Comparison of ENCODE assay signal across 1 cellular context in the genomic region with DNA sequence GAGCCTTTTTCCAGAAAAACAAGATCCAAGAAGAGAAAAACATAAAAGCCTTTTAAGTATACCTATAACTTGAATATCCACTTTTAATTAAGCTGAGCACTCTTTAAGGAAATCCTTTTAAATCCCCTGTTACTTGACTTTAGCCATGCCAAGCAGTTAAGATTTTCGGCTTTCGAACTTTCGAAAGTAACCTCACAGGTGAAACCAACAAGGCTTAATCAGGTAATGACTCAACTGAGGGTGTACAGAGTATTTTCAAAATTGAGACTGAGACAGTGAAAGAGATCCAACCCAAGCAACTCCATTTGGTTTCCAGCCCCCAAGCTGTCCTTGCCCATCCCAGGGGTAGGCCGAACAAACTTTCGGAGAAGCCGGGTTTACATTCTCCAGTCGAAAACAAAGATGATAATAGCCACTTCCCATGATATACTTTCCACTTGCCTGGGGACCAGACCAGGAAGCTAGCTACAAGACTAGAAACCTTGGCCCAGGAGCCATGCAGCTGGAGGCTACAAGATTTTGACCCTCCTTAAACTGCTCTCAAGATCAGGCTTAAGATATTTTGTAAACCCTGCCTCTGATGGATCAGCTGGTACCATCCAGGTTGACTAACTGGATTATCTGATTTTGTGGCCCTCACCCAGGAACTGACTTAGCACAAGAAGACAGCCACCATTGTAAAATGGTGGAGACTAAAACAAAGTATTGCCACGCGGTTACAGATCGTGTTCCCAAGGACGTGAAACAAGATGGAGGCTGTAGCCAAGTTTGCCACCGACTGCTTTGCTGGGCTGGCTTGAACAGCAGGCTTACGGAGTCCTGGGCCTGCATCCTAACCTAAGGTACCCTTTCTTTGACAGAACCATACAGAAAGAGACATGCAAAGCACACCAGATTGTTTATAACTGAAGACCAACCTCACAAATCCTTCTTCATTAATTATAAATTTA.
TF ChIP-seq lines count a peak whose summit lies in the region.

No MANE protein-coding gene starts in this region.

TF ChIP-seq in GM23338, 12 proteins besides CTCF, POLR2A, EP300 and RAD21 (continued from another document):
- TF ChIP-seq, protein P1, sequence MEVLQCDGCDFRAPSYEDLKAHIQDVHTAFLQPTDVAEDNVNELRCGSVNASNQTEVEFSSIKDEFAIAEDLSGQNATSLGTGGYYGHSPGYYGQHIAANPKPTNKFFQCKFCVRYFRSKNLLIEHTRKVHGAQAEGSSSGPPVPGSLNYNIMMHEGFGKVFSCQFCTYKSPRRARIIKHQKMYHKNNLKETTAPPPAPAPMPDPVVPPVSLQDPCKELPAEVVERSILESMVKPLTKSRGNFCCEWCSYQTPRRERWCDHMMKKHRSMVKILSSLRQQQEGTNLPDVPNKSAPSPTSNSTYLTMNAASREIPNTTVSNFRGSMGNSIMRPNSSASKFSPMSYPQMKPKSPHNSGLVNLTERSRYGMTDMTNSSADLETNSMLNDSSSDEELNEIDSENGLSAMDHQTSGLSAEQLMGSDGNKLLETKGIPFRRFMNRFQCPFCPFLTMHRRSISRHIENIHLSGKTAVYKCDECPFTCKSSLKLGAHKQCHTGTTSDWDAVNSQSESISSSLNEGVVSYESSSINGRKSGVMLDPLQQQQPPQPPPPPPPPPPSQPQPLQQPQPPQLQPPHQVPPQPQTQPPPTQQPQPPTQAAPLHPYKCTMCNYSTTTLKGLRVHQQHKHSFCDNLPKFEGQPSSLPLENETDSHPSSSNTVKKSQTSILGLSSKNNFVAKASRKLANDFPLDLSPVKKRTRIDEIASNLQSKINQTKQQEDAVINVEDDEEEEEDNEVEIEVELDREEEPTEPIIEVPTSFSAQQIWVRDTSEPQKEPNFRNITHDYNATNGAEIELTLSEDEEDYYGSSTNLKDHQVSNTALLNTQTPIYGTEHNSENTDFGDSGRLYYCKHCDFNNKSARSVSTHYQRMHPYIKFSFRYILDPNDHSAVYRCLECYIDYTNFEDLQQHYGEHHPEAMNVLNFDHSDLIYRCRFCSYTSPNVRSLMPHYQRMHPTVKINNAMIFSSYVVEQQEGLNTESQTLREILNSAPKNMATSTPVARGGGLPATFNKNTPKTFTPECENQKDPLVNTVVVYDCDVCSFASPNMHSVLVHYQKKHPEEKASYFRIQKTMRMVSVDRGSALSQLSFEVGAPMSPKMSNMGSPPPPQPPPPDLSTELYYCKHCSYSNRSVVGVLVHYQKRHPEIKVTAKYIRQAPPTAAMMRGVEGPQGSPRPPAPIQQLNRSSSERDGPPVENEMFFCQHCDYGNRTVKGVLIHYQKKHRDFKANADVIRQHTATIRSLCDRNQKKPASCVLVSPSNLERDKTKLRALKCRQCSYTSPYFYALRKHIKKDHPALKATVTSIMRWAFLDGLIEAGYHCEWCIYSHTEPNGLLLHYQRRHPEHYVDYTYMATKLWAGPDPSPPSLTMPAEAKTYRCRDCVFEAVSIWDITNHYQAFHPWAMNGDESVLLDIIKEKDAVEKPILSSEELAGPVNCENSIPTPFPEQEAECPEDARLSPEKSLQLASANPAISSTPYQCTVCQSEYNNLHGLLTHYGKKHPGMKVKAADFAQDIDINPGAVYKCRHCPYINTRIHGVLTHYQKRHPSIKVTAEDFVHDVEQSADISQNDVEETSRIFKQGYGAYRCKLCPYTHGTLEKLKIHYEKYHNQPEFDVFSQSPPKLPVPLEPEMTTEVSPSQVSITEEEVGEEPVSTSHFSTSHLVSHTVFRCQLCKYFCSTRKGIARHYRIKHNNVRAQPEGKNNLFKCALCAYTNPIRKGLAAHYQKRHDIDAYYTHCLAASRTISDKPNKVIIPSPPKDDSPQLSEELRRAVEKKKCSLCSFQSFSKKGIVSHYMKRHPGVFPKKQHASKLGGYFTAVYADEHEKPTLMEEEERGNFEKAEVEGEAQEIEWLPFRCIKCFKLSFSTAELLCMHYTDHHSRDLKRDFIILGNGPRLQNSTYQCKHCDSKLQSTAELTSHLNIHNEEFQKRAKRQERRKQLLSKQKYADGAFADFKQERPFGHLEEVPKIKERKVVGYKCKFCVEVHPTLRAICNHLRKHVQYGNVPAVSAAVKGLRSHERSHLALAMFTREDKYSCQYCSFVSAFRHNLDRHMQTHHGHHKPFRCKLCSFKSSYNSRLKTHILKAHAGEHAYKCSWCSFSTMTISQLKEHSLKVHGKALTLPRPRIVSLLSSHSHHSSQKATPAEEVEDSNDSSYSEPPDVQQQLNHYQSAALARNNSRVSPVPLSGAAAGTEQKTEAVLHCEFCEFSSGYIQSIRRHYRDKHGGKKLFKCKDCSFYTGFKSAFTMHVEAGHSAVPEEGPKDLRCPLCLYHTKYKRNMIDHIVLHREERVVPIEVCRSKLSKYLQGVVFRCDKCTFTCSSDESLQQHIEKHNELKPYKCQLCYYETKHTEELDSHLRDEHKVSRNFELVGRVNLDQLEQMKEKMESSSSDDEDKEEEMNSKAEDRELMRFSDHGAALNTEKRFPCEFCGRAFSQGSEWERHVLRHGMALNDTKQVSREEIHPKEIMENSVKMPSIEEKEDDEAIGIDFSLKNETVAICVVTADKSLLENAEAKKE (CRISPR knock-in tag; IDR thresholded peaks at IDR 0.05): no peak
- TF ChIP-seq NANOG (IDR thresholded peaks at IDR 0.05; ENCODE audit: borderline replicate concordance) (no peak), EZH2 (IDR thresholded peaks at IDR 0.05; ENCODE audit: low read depth, unreplicated experiment) (no peak), JUNB (IDR thresholded peaks at IDR 0.05; ENCODE audit: unreplicated experiment) (no peak), STAT1 (IDR thresholded peaks at IDR 0.05; ENCODE audit: unreplicated experiment) (no peak), ZNF331 (CRISPR knock-in tag; IDR thresholded peaks at IDR 0.05; ENCODE audit: low read depth) (no peak), CREB1 (CRISPR knock-in tag; IDR thresholded peaks at IDR 0.05; ENCODE audit: low read depth) (no peak), ETS1 (IDR thresholded peaks at IDR 0.05) (no peak), EZH2phosphoT487 (IDR thresholded peaks at IDR 0.05; ENCODE audit: unreplicated experiment) (no peak)
- TF ChIP-seq, protein P2, sequence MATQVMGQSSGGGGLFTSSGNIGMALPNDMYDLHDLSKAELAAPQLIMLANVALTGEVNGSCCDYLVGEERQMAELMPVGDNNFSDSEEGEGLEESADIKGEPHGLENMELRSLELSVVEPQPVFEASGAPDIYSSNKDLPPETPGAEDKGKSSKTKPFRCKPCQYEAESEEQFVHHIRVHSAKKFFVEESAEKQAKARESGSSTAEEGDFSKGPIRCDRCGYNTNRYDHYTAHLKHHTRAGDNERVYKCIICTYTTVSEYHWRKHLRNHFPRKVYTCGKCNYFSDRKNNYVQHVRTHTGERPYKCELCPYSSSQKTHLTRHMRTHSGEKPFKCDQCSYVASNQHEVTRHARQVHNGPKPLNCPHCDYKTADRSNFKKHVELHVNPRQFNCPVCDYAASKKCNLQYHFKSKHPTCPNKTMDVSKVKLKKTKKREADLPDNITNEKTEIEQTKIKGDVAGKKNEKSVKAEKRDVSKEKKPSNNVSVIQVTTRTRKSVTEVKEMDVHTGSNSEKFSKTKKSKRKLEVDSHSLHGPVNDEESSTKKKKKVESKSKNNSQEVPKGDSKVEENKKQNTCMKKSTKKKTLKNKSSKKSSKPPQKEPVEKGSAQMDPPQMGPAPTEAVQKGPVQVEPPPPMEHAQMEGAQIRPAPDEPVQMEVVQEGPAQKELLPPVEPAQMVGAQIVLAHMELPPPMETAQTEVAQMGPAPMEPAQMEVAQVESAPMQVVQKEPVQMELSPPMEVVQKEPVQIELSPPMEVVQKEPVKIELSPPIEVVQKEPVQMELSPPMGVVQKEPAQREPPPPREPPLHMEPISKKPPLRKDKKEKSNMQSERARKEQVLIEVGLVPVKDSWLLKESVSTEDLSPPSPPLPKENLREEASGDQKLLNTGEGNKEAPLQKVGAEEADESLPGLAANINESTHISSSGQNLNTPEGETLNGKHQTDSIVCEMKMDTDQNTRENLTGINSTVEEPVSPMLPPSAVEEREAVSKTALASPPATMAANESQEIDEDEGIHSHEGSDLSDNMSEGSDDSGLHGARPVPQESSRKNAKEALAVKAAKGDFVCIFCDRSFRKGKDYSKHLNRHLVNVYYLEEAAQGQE (IDR thresholded peaks at IDR 0.05; ENCODE audit: unreplicated experiment): no peak
